Comparison of ENCODE assay signal across 17 cellular contexts in the genomic region with DNA sequence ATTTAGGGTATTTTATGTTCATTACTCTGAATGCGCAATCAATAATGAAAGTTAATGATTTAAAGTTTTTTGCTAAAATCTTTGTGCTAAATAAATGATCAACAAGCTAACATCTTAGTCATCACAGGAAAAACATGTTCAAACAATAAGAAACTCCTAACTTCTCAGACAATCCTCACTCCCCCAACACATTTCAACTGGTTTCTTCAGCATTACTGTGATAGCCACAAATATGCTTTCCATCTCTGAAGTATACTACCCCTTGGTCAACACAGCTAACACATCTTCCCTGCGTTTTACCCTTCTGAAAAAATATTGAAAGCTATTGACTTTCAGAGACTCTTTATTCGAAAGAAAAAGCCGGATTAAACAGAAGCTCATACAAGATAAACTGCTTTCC.
"Had no signal": no experiment of that assay in that cellular context is flagged by ENCODE, and none has a peak within 500 bp of the region (broad histone marks: within the 10 kb centered on the region; RNA-seq: fewer than 3 reads in every experiment).

No MANE protein-coding gene starts in this region.

- H3K4me1 ChIP-seq: pancreas, upper lobe of left lung had no signal

- H3K36me3 ChIP-seq: pancreas had no signal

- H3K4me3 Mint-ChIP-seq: brain, mesothelial cell of epicardium, nephron had no signal

- DNase-seq: activated T-cell treated with anti-CD3 and anti-CD28 coated beads, Interleukin-2, amount 50 U/mL, for 1 hour; dermis blood vessel endothelial cell; effector CD8-positive, alpha-beta T cell; glutamatergic neuron; hippocampal formation; left ventricle myocardium inferior; pancreas; retina; sigmoid colon; stimulated activated CD4-positive, alpha-beta T cell treated with anti-CD3 and anti-CD28 coated beads, Interleukin-4, amount 100 ng/mL, for 24 hours; stimulated activated naive CD8-positive, alpha-beta T cell treated with anti-CD3 and anti-CD28 coated beads, Interleukin-15, Interleukin-2, amounts not matched to agents 100 U/mL and 50 U/mL, for 24 hours; T-helper 1 cell; T-helper 9 cell; upper lobe of left lung had no signal

- H3K27me3 ChIP-seq: pancreas, sigmoid colon, upper lobe of left lung had no signal

- H3K9me3 Mint-ChIP-seq: nephron had no signal

- ATAC-seq: pancreas; stimulated activated naive CD8-positive, alpha-beta T cell treated with anti-CD3 and anti-CD28 coated beads, Interleukin-15, Interleukin-2, amounts not matched to agents 100 U/mL and 50 U/mL, for 24 hours had no signal

- H3K4me3 ChIP-seq: left ventricle myocardium inferior, pancreas, sigmoid colon, upper lobe of left lung had no signal

- H3K27ac ChIP-seq: left ventricle myocardium inferior, pancreas, sigmoid colon, upper lobe of left lung had no signal

- H3K9me3 ChIP-seq: left ventricle myocardium inferior, pancreas, sigmoid colon, upper lobe of left lung had no signal

- H3K27ac Mint-ChIP-seq: brain, nephron had no signal

- H3K27me3 Mint-ChIP-seq: brain had no signal
